Comparison of ENCODE assay signal across 20 cellular contexts in genomic region chr9:79028101-79028500, GRCh38.
DNase-seq lines count a peak whose midpoint lies in the region; ATAC-seq, FAIRE-seq and TF ChIP-seq lines count a peak whose summit lies in the region.
"Had no signal": no experiment of that assay in that cellular context is flagged by ENCODE, and none has a peak within 500 bp of the region (broad histone marks: within the 10 kb centered on the region; RNA-seq: fewer than 3 reads in every experiment).

No MANE protein-coding gene starts in this region.

- peak overlapping the region in 1 of 2 experiments; percentile 32 for H3K14ac ChIP-seq in mesenchymal stem cell (ENCODE audit: low read length in 2 of 2)

- no peak overlapping the region for H3K9ac ChIP-seq in endothelial cell of umbilical vein (replicated peaks; ENCODE audit: extremely low read depth, insufficient read depth, low read length)
- no peak overlapping the region for H3K9ac ChIP-seq in mesenchymal stem cell (ENCODE audit: low read length)
- H3K9ac ChIP-seq: BLaER1 treated with 17β-estradiol and CSF1 and Interleukin-3, amounts not matched to agents 10 nM and 100 nM had no signal

- ATAC-seq in GM18498 (IDR thresholded peaks at IDR 0.05; ENCODE audit: unreplicated experiment) (no peak), GM21737 (IDR thresholded peaks at IDR 0.05; ENCODE audit: unreplicated experiment) (no peak)
- ATAC-seq: GM23338 had no signal

- H4K20me1 ChIP-seq in endothelial cell of umbilical vein (replicated peaks; ENCODE audit: control insufficient read depth, extremely low read depth, insufficient read depth, low read length), result no peaks in the 10 kb centered on the region
- H4K20me1 ChIP-seq: BLaER1 treated with 17β-estradiol and CSF1 and Interleukin-3, amounts not matched to agents 10 nM and 100 nM had no signal

- peaks cover 11% of the 10 kb centered on the region for H3K4me1 ChIP-seq in endothelial cell of umbilical vein (ENCODE audit: control insufficient read depth, extremely low read depth, insufficient read depth, low read length)
- H3K4me1 ChIP-seq in mesenchymal stem cell (ENCODE audit: control insufficient read depth, insufficient read depth, low read depth, low read length), result peaks cover 4% of the 10 kb centered on the region
- H3K4me1 ChIP-seq: left ventricle myocardium inferior had no signal

- H3K18ac ChIP-seq in mesenchymal stem cell (ENCODE audit: low read depth in 1 of 2, low read length in 2 of 2), result peak overlapping the region in 1 of 2 experiments; percentile 43

- FAIRE-seq in endothelial cell of umbilical vein (lab: Jason Lieb, UNC), result no peak
- FAIRE-seq: small intestine had no signal

- H2BK15ac ChIP-seq in mesenchymal stem cell (ENCODE audit: low read depth, poor library complexity, severe bottlenecking), result no peak overlapping the region

- POLR2A ChIA-PET in endothelial cell of umbilical vein (lab: Charles Lee), result no interaction called here

- no peaks in the 10 kb centered on the region for H3K27me3 Mint-ChIP-seq in activated T-helper 1 cell treated with anti-CD3 and anti-CD28 coated beads, Interleukin-12 subunit alpha, Interleukin-12 subunit beta, Interleukin-2, Interleukin-4 antibody, amounts not matched to agents 30 ng/mL and 10 ng/mL and 1 ng/mL, durations not matched to agents 14 hours and 24 hours and 36 hours (ENCODE audit: insufficient read depth)

- H2BK12ac ChIP-seq in mesenchymal stem cell (ENCODE audit: low read length in 2 of 2), result no peak overlapping the region

- H3K36me3 ChIP-seq in endothelial cell of umbilical vein (ENCODE audit: control insufficient read depth in 2 of 2, extremely low read depth in 1 of 2, insufficient read depth in 2 of 2, low read length in 2 of 2) (no peaks in the 10 kb centered on the region), mesenchymal stem cell (ENCODE audit: control insufficient read depth in 1 of 2, insufficient read depth in 2 of 2, low read depth in 1 of 2, low read length in 2 of 2) (no peaks in the 10 kb centered on the region)
- H3K36me3 ChIP-seq: BLaER1 treated with 17β-estradiol and CSF1 and Interleukin-3, amounts not matched to agents 10 nM and 100 nM; left ventricle myocardium inferior; ovary had no signal

- no peak for TF ChIP-seq POLR2A in endothelial cell of umbilical vein (IDR thresholded peaks at IDR 0.05; ENCODE audit: low read depth, low read length)

- H2BK120ac ChIP-seq in mesenchymal stem cell (ENCODE audit: low read depth, low read length), result no peak overlapping the region

- no peak overlapping the region for H4K91ac ChIP-seq in mesenchymal stem cell (ENCODE audit: low read length)

- H3K4me2 ChIP-seq in endothelial cell of umbilical vein (ENCODE audit: insufficient read depth, low read length), result no peak overlapping the region
- H3K4me2 ChIP-seq in mesenchymal stem cell (ENCODE audit: low read length, poor library complexity, severe bottlenecking), result no peak overlapping the region
- H3K4me2 ChIP-seq: BLaER1 treated with 17β-estradiol and CSF1 and Interleukin-3, amounts not matched to agents 10 nM and 100 nM; GM23338; PC-9 had no signal

- no TSS peak for BruUV-seq in endothelial cell of umbilical vein (replicated peaks; lab: Mats Ljungman, UMichigan)

- no peaks in the 10 kb centered on the region for H3K9me1 ChIP-seq in endothelial cell of umbilical vein (replicated peaks; ENCODE audit: control insufficient read depth, extremely low read depth, insufficient read depth, low read length)

- no peaks in the 10 kb centered on the region for H3K9me3 ChIP-seq in endothelial cell of umbilical vein (replicated peaks; ENCODE audit: control insufficient read depth, insufficient read depth, low read length)
- H3K9me3 ChIP-seq in mesenchymal stem cell (ENCODE audit: control insufficient read depth, low read length), result no peaks in the 10 kb centered on the region
- H3K9me3 ChIP-seq: ovary had no signal

- no peak overlapping the region for H3K27ac Mint-ChIP-seq in activated T-helper 1 cell treated with anti-CD3 and anti-CD28 coated beads, Interleukin-12 subunit alpha, Interleukin-12 subunit beta, Interleukin-2, Interleukin-4 antibody, amounts not matched to agents 30 ng/mL and 10 ng/mL and 1 ng/mL, durations not matched to agents 14 hours and 24 hours and 36 hours
- H3K27ac Mint-ChIP-seq: GM23338 had no signal

- dilution Hi-C loops in endothelial cell of umbilical vein (cut with MboI; ENCODE audit: extremely low pct_ligation_motif_present, low sequenced_read_pairs), result no loop called here

- H3K4ac ChIP-seq in mesenchymal stem cell (ENCODE audit: low read depth in 1 of 2, low read length in 2 of 2), result no peak overlapping the region

- intact Hi-C loops in endothelial cell of umbilical vein (cut with micrococcal nuclease), result no loop called here
- intact Hi-C loops in activated T-helper 1 cell treated with anti-CD3 and anti-CD28 coated beads, Interleukin-12 subunit alpha, Interleukin-12 subunit beta, Interleukin-2, Interleukin-4 antibody, amounts not matched to agents 30 ng/mL and 10 ng/mL and 1 ng/mL, durations not matched to agents 14 hours and 24 hours and 36 hours (cut with micrococcal nuclease), result no loop called here

- H2BK5ac ChIP-seq in mesenchymal stem cell (ENCODE audit: low read depth, low read length, poor library complexity, severe bottlenecking), result peak overlapping the region; percentile 25

- no peak overlapping the region for H3K23ac ChIP-seq in mesenchymal stem cell (ENCODE audit: low read length in 2 of 2)

- H4K8ac ChIP-seq in mesenchymal stem cell (ENCODE audit: low read length), result no peak overlapping the region

- no peaks in the 10 kb centered on the region for H3K79me1 ChIP-seq in mesenchymal stem cell (replicated peaks; ENCODE audit: low read length, poor library complexity, severe bottlenecking)

- H3K36me3 Mint-ChIP-seq in activated T-helper 1 cell treated with anti-CD3 and anti-CD28 coated beads, Interleukin-12 subunit alpha, Interleukin-12 subunit beta, Interleukin-2, Interleukin-4 antibody, amounts not matched to agents 30 ng/mL and 10 ng/mL and 1 ng/mL, durations not matched to agents 14 hours and 24 hours and 36 hours (ENCODE audit: low read depth), result no peaks in the 10 kb centered on the region
- H3K36me3 Mint-ChIP-seq: brain had no signal

- DNase-seq in ELR (ENCODE audit: low read depth) (peak; percentile 82), RPMI7951 (ENCODE audit: low read depth) (peak; percentile 47), endothelial cell of umbilical vein (ENCODE audit: low read depth, low spot score) (peak; percentile 6), mesenchymal stem cell (peak; percentile 11), LoVo (ENCODE audit: low spot score) (no peak)
- DNase-seq in activated T-helper 1 cell treated with anti-CD3 and anti-CD28 coated beads, Interleukin-12 subunit alpha, Interleukin-12 subunit beta, Interleukin-2, Interleukin-4 antibody, amounts not matched to agents 30 ng/mL and 10 ng/mL and 1 ng/mL, durations not matched to agents 14 hours and 24 hours and 36 hours (ENCODE audit: low spot score), result no peak
- DNase-seq: activated CD4-positive, alpha-beta T cell treated with anti-CD3 and anti-CD28 coated beads for 4 hours; activated CD8-positive, alpha-beta memory T cell treated with anti-CD3 and anti-CD28 coated beads, Interleukin-2, amount 50 U/mL, for 48 hours; activated naive CD4-positive, alpha-beta T cell; DMS 273 treated with DMSO at 0.1 percent for 48 hours; left ventricle myocardium inferior; NCI-H2171 treated with DMSO at 0.1 percent for 48 hours; ovary; PC-9; small intestine had no signal

- no peaks in the 10 kb centered on the region for H3K4me1 Mint-ChIP-seq in activated T-helper 1 cell treated with anti-CD3 and anti-CD28 coated beads, Interleukin-12 subunit alpha, Interleukin-12 subunit beta, Interleukin-2, Interleukin-4 antibody, amounts not matched to agents 30 ng/mL and 10 ng/mL and 1 ng/mL, durations not matched to agents 14 hours and 24 hours and 36 hours (ENCODE audit: low read depth)

- no peaks in the 10 kb centered on the region for H3K9me3 Mint-ChIP-seq in activated T-helper 1 cell treated with anti-CD3 and anti-CD28 coated beads, Interleukin-12 subunit alpha, Interleukin-12 subunit beta, Interleukin-2, Interleukin-4 antibody, amounts not matched to agents 30 ng/mL and 10 ng/mL and 1 ng/mL, durations not matched to agents 14 hours and 24 hours and 36 hours
- H3K9me3 Mint-ChIP-seq: GM23338 had no signal

- CTCF ChIA-PET in endothelial cell of umbilical vein (lab: Charles Lee), result interaction anchor here (1.1 to 1.6 kb wide), 3 partner anchors 10 to 157 kb away, joined by 4 to 6 read pairs (median 5); no protein-coding TSS in a partner anchor

- WGBS in mesenchymal stem cell, result 53% methylated on average over 3 of the region's 3 CpGs

- H3K27ac ChIP-seq in endothelial cell of umbilical vein (ENCODE audit: insufficient read depth, low read depth, low read length), result no peak overlapping the region
- H3K27ac ChIP-seq in mesenchymal stem cell (ENCODE audit: low read length, poor library complexity, severe bottlenecking), result peak overlapping the region; percentile 38
- H3K27ac ChIP-seq: BLaER1 treated with 17β-estradiol and CSF1 and Interleukin-3, amounts not matched to agents 10 nM and 100 nM; left ventricle myocardium inferior; ovary; PC-9 had no signal

- H2AFZ ChIP-seq in endothelial cell of umbilical vein (ENCODE audit: low read depth, low read length), result peak overlapping the region; percentile 42
- H2AFZ ChIP-seq in mesenchymal stem cell (ENCODE audit: low read depth, low read length), result no peak overlapping the region
- H2AFZ ChIP-seq: GM23338, PC-9 had no signal

- TF ChIP-seq CTCF in endothelial cell of umbilical vein (IDR thresholded peaks at IDR 0.05; ENCODE audit: extremely low read depth in 1 of 2, insufficient read depth in 1 of 2, low read depth in 1 of 2, low read length in 2 of 2), result no peak

- no peak overlapping the region for H2AK5ac ChIP-seq in mesenchymal stem cell (ENCODE audit: low read length, severe bottlenecking)

- H3K4me3 ChIP-seq in endothelial cell of umbilical vein (replicated peaks in 1 of 3; ENCODE audit: insufficient read depth in 1 of 3, low read depth in 1 of 3, low read length in 3 of 3) (no peak overlapping the region), mesenchymal stem cell (ENCODE audit: insufficient read depth in 1 of 2, low read depth in 1 of 2, low read length in 2 of 2) (no peak overlapping the region)
- H3K4me3 ChIP-seq: BLaER1 treated with 17β-estradiol and CSF1 and Interleukin-3, amounts not matched to agents 10 nM and 100 nM; GM23338; left ventricle myocardium inferior; ovary; PC-9 had no signal

- H3K79me2 ChIP-seq in endothelial cell of umbilical vein (ENCODE audit: control insufficient read depth, insufficient read depth, low read length), result no peaks in the 10 kb centered on the region

- H3K27me3 ChIP-seq in endothelial cell of umbilical vein (ENCODE audit: control insufficient read depth in 2 of 2, insufficient read depth in 2 of 2, low read length in 2 of 2) (no peaks in the 10 kb centered on the region), mesenchymal stem cell (ENCODE audit: control insufficient read depth in 1 of 2, insufficient read depth in 1 of 2, low read length in 2 of 2) (no peaks in the 10 kb centered on the region)
- H3K27me3 ChIP-seq: BLaER1 treated with 17β-estradiol and CSF1 and Interleukin-3, amounts not matched to agents 10 nM and 100 nM; ovary had no signal

- H3K4me3 Mint-ChIP-seq in activated T-helper 1 cell treated with anti-CD3 and anti-CD28 coated beads, Interleukin-12 subunit alpha, Interleukin-12 subunit beta, Interleukin-2, Interleukin-4 antibody, amounts not matched to agents 30 ng/mL and 10 ng/mL and 1 ng/mL, durations not matched to agents 14 hours and 24 hours and 36 hours, result no peak overlapping the region
- H3K4me3 Mint-ChIP-seq: brain, GM23338 had no signal

Comparison
In these comparisons a context has a peak if more than half of its experiments do, and no peak if none do; other contexts are left out.
1. DNase-seq: peak in ELR (single experiment), RPMI7951 (single experiment), endothelial cell of umbilical vein (single experiment) and mesenchymal stem cell (single experiment); none in activated T-helper 1 cell treated with anti-CD3 and anti-CD28 coated beads, Interleukin-12 subunit alpha, Interleukin-12 subunit beta, Interleukin-2, Interleukin-4 antibody, amounts not matched to agents 30 ng/mL and 10 ng/mL and 1 ng/mL, durations not matched to agents 14 hours and 24 hours and 36 hours (single experiment) and LoVo (single experiment).